Comparison of ENCODE assay signal across 16 cellular contexts in the genomic region with DNA sequence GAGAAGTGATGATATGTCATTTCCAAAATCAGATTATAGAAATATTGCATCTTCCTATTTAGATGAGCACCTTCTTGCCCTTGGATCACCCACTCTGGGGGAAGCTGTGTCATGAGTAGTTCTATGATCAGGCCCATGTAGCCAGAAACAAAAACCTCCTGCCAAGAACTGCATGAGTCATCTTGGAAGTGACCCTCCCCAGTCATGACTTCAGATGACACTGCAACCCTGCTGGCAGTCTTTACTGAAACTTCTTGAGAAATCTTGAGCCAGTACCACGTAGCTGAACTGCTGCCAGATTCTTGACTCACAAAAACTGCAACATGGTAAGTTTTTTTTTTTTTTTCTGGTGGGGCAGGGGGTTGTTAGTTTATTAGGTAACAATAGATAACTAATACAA.
DNase-seq lines count a peak whose midpoint lies in the region; FAIRE-seq and TF ChIP-seq lines count a peak whose summit lies in the region.
"Had no signal": no experiment of that assay in that cellular context is flagged by ENCODE, and none has a peak within 500 bp of the region (broad histone marks: within the 10 kb centered on the region; RNA-seq: fewer than 3 reads in every experiment).

No MANE protein-coding gene starts in this region.

- no peak overlapping the region for H3K4me3 ChIP-seq in fibroblast of mammary gland (ENCODE audit: control insufficient read depth, low read depth, low read length)
- H3K4me3 ChIP-seq: hepatocyte had no signal

- peak; percentile 40 for DNase-seq in activated T-cell treated with anti-CD3 and anti-CD28 coated beads for 24 hours (ENCODE audit: low read depth)
- no peak for DNase-seq in activated T-cell treated with anti-CD3 and anti-CD28 coated beads, Interleukin-2, amount 50 U/mL, for 1 hour
- DNase-seq in activated CD4-positive, alpha-beta memory T cell treated with anti-CD3 and anti-CD28 coated beads, Interleukin-2, amount 10 ng/mL, durations not matched to agents 7 days and 5 days: peak; percentile 28
- DNase-seq in fibroblast of mammary gland (ENCODE audit: low read depth): peak; percentile 92
- peak; percentile 7 for DNase-seq in stimulated activated CD8-positive, alpha-beta memory T cell treated with anti-CD3 and anti-CD28 coated beads, Interleukin-12 subunit alpha, Interleukin-12 subunit beta, amount 100 ng/mL, for 24 hours (ENCODE audit: extremely low read depth)
- no peak for DNase-seq in germinal center (ENCODE audit: low spot score)
- DNase-seq in GM12892 (ENCODE audit: insufficient read length): no peak
- DNase-seq in DMS53 treated with DMSO at 0.1 percent for 48 hours (lab: John Stamatoyannopoulos, UW; ENCODE audit: unreplicated experiment): no peak
- DNase-seq: DMS153; effector memory CD8-positive, alpha-beta T cell; nucleus accumbens; OCI-M1; small intestine; stimulated activated naive B cell treated with anti-CD40 and anti-IgM and Interleukin-4, amounts not matched to agents 10 μg/mL and 1 μg/mL and 100 μg/mL, for 72 hours; T-helper 17 cell had no signal

- H3K4me3 Mint-ChIP-seq in activated CD4-positive, alpha-beta memory T cell treated with anti-CD3 and anti-CD28 coated beads, Interleukin-2, amount 10 ng/mL, durations not matched to agents 7 days and 5 days: no peak overlapping the region
- H3K4me3 Mint-ChIP-seq: effector memory CD8-positive, alpha-beta T cell; stimulated activated naive B cell treated with anti-CD40 and anti-IgM and Interleukin-4, amounts not matched to agents 10 μg/mL and 1 μg/mL and 100 μg/mL, for 72 hours; T-helper 17 cell had no signal

- peaks cover 22% of the 10 kb centered on the region for H3K36me3 Mint-ChIP-seq in activated CD4-positive, alpha-beta memory T cell treated with anti-CD3 and anti-CD28 coated beads, Interleukin-2, amount 10 ng/mL, durations not matched to agents 7 days and 5 days (ENCODE audit: low read depth)

- H3K27me3 Mint-ChIP-seq in activated CD4-positive, alpha-beta memory T cell treated with anti-CD3 and anti-CD28 coated beads, Interleukin-2, amount 10 ng/mL, durations not matched to agents 7 days and 5 days: no peaks in the 10 kb centered on the region
- H3K27me3 Mint-ChIP-seq: effector memory CD8-positive, alpha-beta T cell; T-helper 17 cell had no signal

- H3K9me3 Mint-ChIP-seq in activated CD4-positive, alpha-beta memory T cell treated with anti-CD3 and anti-CD28 coated beads, Interleukin-2, amount 10 ng/mL, durations not matched to agents 7 days and 5 days: peaks cover 28% of the 10 kb centered on the region

- TF ChIP-seq POLR2A in GM12892 (IDR thresholded peaks at IDR 0.05; ENCODE audit: low read depth, low read length): no peak

- no peak overlapping the region for H3K27ac Mint-ChIP-seq in activated CD4-positive, alpha-beta memory T cell treated with anti-CD3 and anti-CD28 coated beads, Interleukin-2, amount 10 ng/mL, durations not matched to agents 7 days and 5 days
- H3K27ac Mint-ChIP-seq: effector memory CD8-positive, alpha-beta T cell; stimulated activated naive B cell treated with anti-CD40 and anti-IgM and Interleukin-4, amounts not matched to agents 10 μg/mL and 1 μg/mL and 100 μg/mL, for 72 hours; T-helper 17 cell had no signal

- TF ChIP-seq CTCF in fibroblast of mammary gland (conservative IDR thresholded peaks at IDR 0.05; ENCODE audit: control insufficient read depth, insufficient read depth, low read depth, low read length): no peak

- CTCF ChIA-PET in activated CD4-positive, alpha-beta memory T cell treated with anti-CD3 and anti-CD28 coated beads, Interleukin-2, amount 10 ng/mL, durations not matched to agents 7 days and 5 days (lab: Charles Lee): no interaction called here

- POLR2A ChIA-PET in activated CD4-positive, alpha-beta memory T cell treated with anti-CD3 and anti-CD28 coated beads, Interleukin-2, amount 10 ng/mL, durations not matched to agents 7 days and 5 days (lab: Charles Lee): interaction anchor here (1.1 kb wide), 1 partner anchor 38 kb away, joined by 4 read pairs; no protein-coding TSS in a partner anchor

- H3K4me1 Mint-ChIP-seq in activated CD4-positive, alpha-beta memory T cell treated with anti-CD3 and anti-CD28 coated beads, Interleukin-2, amount 10 ng/mL, durations not matched to agents 7 days and 5 days: peaks cover 19% of the 10 kb centered on the region

- no peak for FAIRE-seq in GM12892 (lab: Jason Lieb, UNC)
- FAIRE-seq: small intestine had no signal

Comparison
In these comparisons a context has a peak if more than half of its experiments do, and no peak if none do; other contexts are left out.
1. DNase-seq: peak in activated T-cell treated with anti-CD3 and anti-CD28 coated beads for 24 hours (single experiment), activated CD4-positive, alpha-beta memory T cell treated with anti-CD3 and anti-CD28 coated beads, Interleukin-2, amount 10 ng/mL, durations not matched to agents 7 days and 5 days (single experiment), fibroblast of mammary gland (single experiment) and stimulated activated CD8-positive, alpha-beta memory T cell treated with anti-CD3 and anti-CD28 coated beads, Interleukin-12 subunit alpha, Interleukin-12 subunit beta, amount 100 ng/mL, for 24 hours (single experiment); none in activated T-cell treated with anti-CD3 and anti-CD28 coated beads, Interleukin-2, amount 50 U/mL, for 1 hour (single experiment), germinal center (single experiment), GM12892 (single experiment) and DMS53 treated with DMSO at 0.1 percent for 48 hours (single experiment).